In genomic region chr22:46079861-46080821, GRCh38 we compare ENCODE assay signal across 8 cellular contexts.
DNase-seq lines count a peak whose midpoint lies in the region; ATAC-seq lines count a peak whose summit lies in the region.

No MANE protein-coding gene starts in this region.

- no peaks in the 10 kb centered on the region for H3K36me3 ChIP-seq in urinary bladder (ENCODE audit: insufficient read depth)

- peak; percentile 73 for DNase-seq in NCI-H2227 (lab: John Stamatoyannopoulos, UW; ENCODE audit: unreplicated experiment)
- no peak for DNase-seq in NCI-H2227 treated with DMSO at 0.1 percent for 48 hours (lab: John Stamatoyannopoulos, UW)
- DNase-seq in astrocyte of the hippocampus (ENCODE audit: low read depth, low spot score), result peak; percentile 94
- DNase-seq in kidney tubule cell (ENCODE audit: low spot score), result peak; percentile 93
- no peak for DNase-seq in 8988T

- no peak for ATAC-seq in GM19463 (IDR thresholded peaks at IDR 0.05; ENCODE audit: unreplicated experiment)
- no peak for ATAC-seq in HG02759 (IDR thresholded peaks at IDR 0.05; ENCODE audit: unreplicated experiment)

- peak overlapping the region; percentile 36 for H3K4me3 ChIP-seq in urinary bladder (ENCODE audit: low read depth, low read length)

- H3K4me1 ChIP-seq in urinary bladder (ENCODE audit: insufficient read depth), result no peaks in the 10 kb centered on the region

- 43% methylated on average over 57 of the region's 57 CpGs for WGBS in urinary bladder

- H3K27ac ChIP-seq in urinary bladder (ENCODE audit: low read depth), result peak overlapping the region; percentile 80

Comparison
In these comparisons a context has a peak if more than half of its experiments do, and no peak if none do; other contexts are left out.
1. DNase-seq: peak in NCI-H2227 (single experiment), astrocyte of the hippocampus (single experiment) and kidney tubule cell (single experiment); none in NCI-H2227 treated with DMSO at 0.1 percent for 48 hours (single experiment) and 8988T (single experiment).